ENCODE assay signal across 25 cellular contexts in genomic region chr4:152224872-152225420, GRCh38.
"Had no signal": no experiment of that assay in that cellular context is flagged by ENCODE, and none has a peak within 500 bp of the region (broad histone marks: within the 10 kb centered on the region; RNA-seq: fewer than 3 reads in every experiment).

No MANE protein-coding gene starts in this region.

- H3K27me3 ChIP-seq: colonic mucosa, heart right ventricle, left lung, thyroid gland, upper lobe of right lung had no signal

- H3K79me2 ChIP-seq: parathyroid adenoma had no signal

- FAIRE-seq: bronchial epithelial cell had no signal

- H3K9me3 ChIP-seq: colonic mucosa, left lung, thyroid gland, upper lobe of right lung had no signal

- DNase-seq: activated CD4-positive, alpha-beta T cell treated with anti-CD3 and anti-CD28 coated beads for 1 hour; activated CD4-positive, alpha-beta T cell treated with anti-CD3 and anti-CD28 coated beads, Interleukin-2, amount 50 U/mL, for 1 hour; activated CD8-positive, alpha-beta T cell treated with anti-CD3 and anti-CD28 coated beads, Interleukin-2, amount 10 ng/mL, durations not matched to agents 7 days and 5 days; activated naive CD4-positive, alpha-beta T cell treated with anti-CD3 and anti-CD28 coated beads for 36 hours; activated naive CD8-positive, alpha-beta T cell treated with anti-CD3 and anti-CD28 coated beads, Interleukin-2, amount 10 ng/mL, durations not matched to agents 7 days and 5 days; amniotic stem cell; colonic mucosa; heart right ventricle; immature natural killer cell; left lung; midbrain; natural killer cell; stimulated activated CD4-positive, alpha-beta T cell treated with anti-CD3 and anti-CD28 coated beads, Interleukin-1b, Interleukin-23, amount 100 ng/mL, for 48 hours; substantia nigra; T-cell; thyroid gland; upper lobe of right lung had no signal

- H2AFZ ChIP-seq: parathyroid adenoma had no signal

- H3K27ac ChIP-seq: colonic mucosa, epithelial cell of prostate, left lung, parathyroid adenoma, skin epidermis, thyroid gland, upper lobe of right lung, VCaP had no signal

- H3K36me3 ChIP-seq: colonic mucosa, heart right ventricle, left lung, thyroid gland, upper lobe of right lung had no signal

- H3K27ac Mint-ChIP-seq: activated CD8-positive, alpha-beta T cell treated with anti-CD3 and anti-CD28 coated beads, Interleukin-2, amount 10 ng/mL, durations not matched to agents 7 days and 5 days; activated naive CD4-positive, alpha-beta T cell treated with anti-CD3 and anti-CD28 coated beads for 36 hours; activated naive CD8-positive, alpha-beta T cell treated with anti-CD3 and anti-CD28 coated beads, Interleukin-2, amount 10 ng/mL, durations not matched to agents 7 days and 5 days; activated T-helper 2 cell treated with anti-CD3 and anti-CD28 coated beads, Interferon-gamma antibody, Interleukin-2, Interleukin-4, amounts not matched to agents 10 μg/mL and 5 μg/mL and 100 μg/mL, durations not matched to agents 14 hours and 24 hours and 36 hours; immature natural killer cell; natural killer cell; stimulated activated naive CD8-positive, alpha-beta T cell treated with anti-CD3 and anti-CD28 coated beads, Interleukin-15, Interleukin-2, amounts not matched to agents 100 ng/mL and 50 ng/mL, for 24 hours; T-helper 2 cell treated with Interferon-gamma antibody and Interleukin-4, amounts not matched to agents 5 μg/mL and 100 μg/mL, for 36 hours had no signal

- H3K4me3 ChIP-seq: colonic mucosa, heart right ventricle, left lung, skin epidermis, thyroid gland, upper lobe of right lung had no signal

- H3K9me3 Mint-ChIP-seq: activated naive CD4-positive, alpha-beta T cell treated with anti-CD3 and anti-CD28 coated beads for 36 hours; activated naive CD8-positive, alpha-beta T cell treated with anti-CD3 and anti-CD28 coated beads, Interleukin-2, amount 10 ng/mL, durations not matched to agents 7 days and 5 days; activated T-helper 2 cell treated with anti-CD3 and anti-CD28 coated beads, Interferon-gamma antibody, Interleukin-2, Interleukin-4, amounts not matched to agents 10 μg/mL and 5 μg/mL and 100 μg/mL, durations not matched to agents 14 hours and 24 hours and 36 hours; immature natural killer cell; natural killer cell; stimulated activated naive CD8-positive, alpha-beta T cell treated with anti-CD3 and anti-CD28 coated beads, Interleukin-15, Interleukin-2, amounts not matched to agents 100 ng/mL and 50 ng/mL, for 24 hours; T-cell had no signal

- H3K27me3 Mint-ChIP-seq: activated naive CD8-positive, alpha-beta T cell treated with anti-CD3 and anti-CD28 coated beads, Interleukin-2, amount 10 ng/mL, durations not matched to agents 7 days and 5 days; stimulated activated naive CD8-positive, alpha-beta T cell treated with anti-CD3 and anti-CD28 coated beads, Interleukin-15, Interleukin-2, amounts not matched to agents 100 ng/mL and 50 ng/mL, for 24 hours; T-cell had no signal

- H3K36me3 Mint-ChIP-seq: activated naive CD8-positive, alpha-beta T cell treated with anti-CD3 and anti-CD28 coated beads, Interleukin-2, amount 10 ng/mL, durations not matched to agents 7 days and 5 days; immature natural killer cell; natural killer cell; T-cell had no signal

- ATAC-seq: activated CD8-positive, alpha-beta T cell treated with anti-CD3 and anti-CD28 coated beads, Interleukin-2, amount 10 ng/mL, durations not matched to agents 7 days and 5 days; left lung; natural killer cell; T-cell; upper lobe of right lung had no signal

- H3K9ac ChIP-seq: parathyroid adenoma had no signal

- H3K4me1 ChIP-seq: colonic mucosa, left lung, parathyroid adenoma, thyroid gland, upper lobe of right lung had no signal

- H3K4me3 Mint-ChIP-seq: activated CD8-positive, alpha-beta T cell treated with anti-CD3 and anti-CD28 coated beads, Interleukin-2, amount 10 ng/mL, durations not matched to agents 7 days and 5 days; activated naive CD4-positive, alpha-beta T cell treated with anti-CD3 and anti-CD28 coated beads for 36 hours; activated naive CD8-positive, alpha-beta T cell treated with anti-CD3 and anti-CD28 coated beads, Interleukin-2, amount 10 ng/mL, durations not matched to agents 7 days and 5 days; immature natural killer cell; natural killer cell; stimulated activated naive CD8-positive, alpha-beta T cell treated with anti-CD3 and anti-CD28 coated beads, Interleukin-15, Interleukin-2, amounts not matched to agents 100 ng/mL and 50 ng/mL, for 24 hours; T-cell; T-helper 2 cell treated with Interferon-gamma antibody and Interleukin-4, amounts not matched to agents 5 μg/mL and 100 μg/mL, for 36 hours had no signal

- H3K4me1 Mint-ChIP-seq: activated naive CD8-positive, alpha-beta T cell treated with anti-CD3 and anti-CD28 coated beads, Interleukin-2, amount 10 ng/mL, durations not matched to agents 7 days and 5 days; immature natural killer cell; natural killer cell had no signal
